In genomic region chr4:87911252-87911774, GRCh38 we compare ENCODE assay signal across 15 cellular contexts.
DNase-seq lines count a peak whose midpoint lies in the region; ATAC-seq and TF ChIP-seq lines count a peak whose summit lies in the region.
"Had no signal": no experiment of that assay in that cellular context is flagged by ENCODE, and none has a peak within 500 bp of the region (broad histone marks: within the 10 kb centered on the region; RNA-seq: fewer than 3 reads in every experiment).

No MANE protein-coding gene starts in this region.

- H3K14ac ChIP-seq in trophoblast cell (ENCODE audit: low read length), result no peak overlapping the region

- H3K27ac Mint-ChIP-seq in endothelial cell (ENCODE audit: unreplicated experiment), result no peak overlapping the region
- H3K27ac Mint-ChIP-seq: activated CD4-positive, alpha-beta memory T cell treated with anti-CD3 and anti-CD28 coated beads, Interleukin-2, amount 10 ng/mL, durations not matched to agents 7 days and 5 days; activated naive CD4-positive, alpha-beta T cell treated with anti-CD3 and anti-CD28 coated beads for 36 hours; HFFc6; T-helper 17 cell had no signal

- H3K27me3 Mint-ChIP-seq in endothelial cell (ENCODE audit: unreplicated experiment), result peaks cover 3% of the 10 kb centered on the region

- H3K18ac ChIP-seq in trophoblast cell (ENCODE audit: low read length), result no peak overlapping the region

- no peak overlapping the region for H3K4ac ChIP-seq in trophoblast cell (ENCODE audit: low read depth, low read length)

- no peak overlapping the region for H2AK5ac ChIP-seq in trophoblast cell (ENCODE audit: low read length)

- H2BK120ac ChIP-seq in trophoblast cell (ENCODE audit: insufficient read depth, low read length, poor library complexity), result peak overlapping the region; percentile 35

- H3K4me2 ChIP-seq in MM.1S (ENCODE audit: low read depth, low read length) (peak overlapping the region; percentile 28), PC-9 (peak overlapping the region; percentile 16; the same call in 1 of the 2 replicates), trophoblast cell (ENCODE audit: low read length) (peak overlapping the region; percentile 16)

- no peak overlapping the region for H4K12ac ChIP-seq in trophoblast cell (ENCODE audit: low read depth, low read length)

- WGBS in trophoblast cell (ENCODE audit: extremely low coverage, insufficient coverage, insufficient read length), result no CpG with 5 or more reads among the region's 4 CpGs

- intact Hi-C loops in PC-9 (cut with micrococcal nuclease; ENCODE audit: unreplicated experiment), result no loop called here

- BruUV-seq in PC-9 (replicated peaks; lab: Mats Ljungman, UMichigan), result no TSS peak

- H3K79me1 ChIP-seq in trophoblast cell (ENCODE audit: low read length), result peaks cover 17% of the 10 kb centered on the region

- H3K36me3 Mint-ChIP-seq in endothelial cell (ENCODE audit: low read depth, unreplicated experiment), result no peaks in the 10 kb centered on the region

- H2BK5ac ChIP-seq in trophoblast cell (ENCODE audit: low read depth, low read length, poor library complexity), result peak overlapping the region; percentile 61

- POLR2A ChIA-PET in PC-9 (lab: Charles Lee; ENCODE audit: unreplicated experiment), result no interaction called here

- H2BK12ac ChIP-seq in trophoblast cell (ENCODE audit: low read length), result peak overlapping the region; percentile 68

- CTCF ChIA-PET in PC-9 (lab: Charles Lee), result no interaction called here

- no peaks in the 10 kb centered on the region for H3K9me3 Mint-ChIP-seq in endothelial cell (ENCODE audit: unreplicated experiment)
- H3K9me3 Mint-ChIP-seq: activated CD4-positive, alpha-beta memory T cell treated with anti-CD3 and anti-CD28 coated beads, Interleukin-2, amount 10 ng/mL, durations not matched to agents 7 days and 5 days; activated naive CD4-positive, alpha-beta T cell treated with anti-CD3 and anti-CD28 coated beads for 36 hours; HFFc6 had no signal

- peaks cover 5% of the 10 kb centered on the region; the same call in 1 of the 2 replicates for H3K4me1 ChIP-seq in MM.1S (ENCODE audit: low read length)
- peaks cover 25% of the 10 kb centered on the region for H3K4me1 ChIP-seq in PC-9 (replicated peaks; ENCODE audit: insufficient read depth)
- peaks cover 2 to 30% of the 10 kb centered on the region in 2 experiments for H3K4me1 ChIP-seq in trophoblast cell (ENCODE audit: control insufficient read depth in 1 of 2, insufficient read depth in 2 of 2, low read length in 2 of 2)

- no peak overlapping the region for H3K23ac ChIP-seq in trophoblast cell (ENCODE audit: low read length)

- H3K4me1 Mint-ChIP-seq in endothelial cell (ENCODE audit: unreplicated experiment), result peaks cover 26% of the 10 kb centered on the region
- H3K4me1 Mint-ChIP-seq: T-helper 17 cell had no signal

- peak overlapping the region; percentile 5; the same call in 1 of the 2 replicates for H3K27ac ChIP-seq in MM.1S (ENCODE audit: low read length)
- no peak overlapping the region for H3K27ac ChIP-seq in PC-9
- peak overlapping the region; percentile 76 for H3K27ac ChIP-seq in trophoblast cell (ENCODE audit: low read depth, low read length)
- H3K27ac ChIP-seq in WERI-Rb-1, result no peak overlapping the region
- H3K27ac ChIP-seq: coronary artery, spleen had no signal

- ATAC-seq in stimulated activated naive CD8-positive, alpha-beta T cell treated with anti-CD3 and anti-CD28 coated beads, Interleukin-15, Interleukin-2, amounts not matched to agents 100 U/mL and 50 U/mL, for 24 hours, result no peak
- ATAC-seq: T-helper 17 cell had no signal

- H3F3A ChIP-seq in MM.1S (ENCODE audit: insufficient read depth, low read length), result no peaks in the 10 kb centered on the region
- no peaks in the 10 kb centered on the region for H3F3A ChIP-seq in PC-9 (ENCODE audit: insufficient read depth, low read depth)

- H3K9me2 ChIP-seq in MM.1S (replicated peaks; ENCODE audit: insufficient read depth, low read length), result no peaks in the 10 kb centered on the region
- H3K9me2 ChIP-seq in PC-9 (ENCODE audit: insufficient read depth), result no peaks in the 10 kb centered on the region

- H3K79me2 ChIP-seq in MM.1S (ENCODE audit: low read length), result no peaks in the 10 kb centered on the region
- H3K79me2 ChIP-seq in PC-9 (ENCODE audit: low read depth), result no peaks in the 10 kb centered on the region
- no peaks in the 10 kb centered on the region for H3K79me2 ChIP-seq in trophoblast cell (ENCODE audit: control insufficient read depth, insufficient read depth, low read length, poor library complexity)

- H3K4me3 ChIP-seq in MM.1S (ENCODE audit: low read length) (no peak overlapping the region), PC-9 (no peak overlapping the region), trophoblast cell (ENCODE audit: low read depth, low read length) (no peak overlapping the region), WERI-Rb-1 (ENCODE audit: low read depth, low read length) (no peak overlapping the region)
- H3K4me3 ChIP-seq: coronary artery, spleen had no signal

- H3K9ac ChIP-seq in MM.1S (ENCODE audit: low read length) (no peak overlapping the region), trophoblast cell (ENCODE audit: low read length) (no peak overlapping the region)

- no peak overlapping the region for H4K91ac ChIP-seq in trophoblast cell (ENCODE audit: low read depth, low read length)

- H3K36me3 ChIP-seq in MM.1S (replicated peaks; ENCODE audit: insufficient read depth, low read length) (no peaks in the 10 kb centered on the region), PC-9 (ENCODE audit: low read depth) (no peaks in the 10 kb centered on the region), trophoblast cell (ENCODE audit: control insufficient read depth in 1 of 2, insufficient read depth in 2 of 2, low read length in 2 of 2) (no peaks in the 10 kb centered on the region), WERI-Rb-1 (no peaks in the 10 kb centered on the region)
- H3K36me3 ChIP-seq: spleen had no signal

- peak overlapping the region; percentile 36; the same call in 1 of the 2 replicates for H2AFZ ChIP-seq in MM.1S (ENCODE audit: low read length)
- peak overlapping the region; percentile 64; the same call in 1 of the 2 replicates for H2AFZ ChIP-seq in PC-9
- no peak overlapping the region for H2AFZ ChIP-seq in trophoblast cell (ENCODE audit: insufficient read depth, low read length, poor library complexity)

- TF ChIP-seq CTCF in MM.1S (IDR thresholded peaks at IDR 0.05; ENCODE audit: low read length) (no peak), PC-9 (conservative IDR thresholded peaks at IDR 0.05) (no peak), WERI-Rb-1 (IDR thresholded peaks at IDR 0.05; ENCODE audit: low read depth, low read length) (no peak), endothelial cell (IDR thresholded peaks at IDR 0.05; ENCODE audit: unreplicated experiment) (no peak)

- DNase-seq in MM.1S, result peak; percentile 16
- DNase-seq in PC-9, result no peak
- DNase-seq in hippocampal formation (lab: John Stamatoyannopoulos, UW), result peak; percentile 13 to 42
- no peak for DNase-seq in trophoblast cell
- no peak for DNase-seq in WERI-Rb-1
- DNase-seq in activated effector memory CD4-positive, alpha-beta T cell treated with anti-CD3 and anti-CD28 coated beads, Interleukin-2, amount 50 U/mL, for 16 hours, result no peak
- no peak for DNase-seq in stimulated activated naive CD8-positive, alpha-beta T cell treated with anti-CD3 and anti-CD28 coated beads, Interleukin-15, Interleukin-2, amounts not matched to agents 100 U/mL and 50 U/mL, for 24 hours
- no peak for DNase-seq in endothelial cell (ENCODE audit: low spot score)
- DNase-seq: activated CD4-positive, alpha-beta memory T cell treated with anti-CD3 and anti-CD28 coated beads, Interleukin-2, amount 10 ng/mL, durations not matched to agents 7 days and 5 days; activated naive CD4-positive, alpha-beta T cell treated with anti-CD3 and anti-CD28 coated beads for 36 hours; HFFc6; NCI-H774; spleen; T-helper 17 cell had no signal

- H4K8ac ChIP-seq in trophoblast cell (ENCODE audit: low read depth, low read length), result no peak overlapping the region

- no peaks in the 10 kb centered on the region for H4K20me1 ChIP-seq in MM.1S (ENCODE audit: insufficient read depth, low read length)
- H4K20me1 ChIP-seq in PC-9 (ENCODE audit: insufficient read depth), result no peaks in the 10 kb centered on the region

- H3K27me3 ChIP-seq in MM.1S (replicated peaks; ENCODE audit: insufficient read depth, low read length) (no peaks in the 10 kb centered on the region), PC-9 (ENCODE audit: insufficient read depth, low read depth) (no peaks in the 10 kb centered on the region), trophoblast cell (ENCODE audit: insufficient read depth, low read length) (no peaks in the 10 kb centered on the region), WERI-Rb-1 (ENCODE audit: insufficient read depth, low read depth, severe bottlenecking) (no peaks in the 10 kb centered on the region)
- H3K27me3 ChIP-seq: spleen had no signal

- no peaks in the 10 kb centered on the region for H3K9me3 ChIP-seq in MM.1S (replicated peaks; ENCODE audit: insufficient read depth, low read length)
- no peaks in the 10 kb centered on the region for H3K9me3 ChIP-seq in PC-9 (ENCODE audit: insufficient read depth, low read depth)
- H3K9me3 ChIP-seq in trophoblast cell (ENCODE audit: insufficient read depth, low read depth, low read length), result no peaks in the 10 kb centered on the region
- H3K9me3 ChIP-seq in WERI-Rb-1 (ENCODE audit: severe bottlenecking), result no peaks in the 10 kb centered on the region
- H3K9me3 ChIP-seq: spleen had no signal

- H3K4me3 Mint-ChIP-seq in endothelial cell (ENCODE audit: unreplicated experiment), result no peak overlapping the region
- H3K4me3 Mint-ChIP-seq: activated CD4-positive, alpha-beta memory T cell treated with anti-CD3 and anti-CD28 coated beads, Interleukin-2, amount 10 ng/mL, durations not matched to agents 7 days and 5 days; activated naive CD4-positive, alpha-beta T cell treated with anti-CD3 and anti-CD28 coated beads for 36 hours; HFFc6; T-helper 17 cell had no signal

Comparison
In these comparisons a context has a peak if more than half of its experiments do, and no peak if none do; other contexts are left out.
1. DNase-seq: peak in MM.1S (single experiment) and hippocampal formation (2 of 2); none in PC-9 (0 of 2), trophoblast cell (0 of 2), WERI-Rb-1 (single experiment), activated effector memory CD4-positive, alpha-beta T cell treated with anti-CD3 and anti-CD28 coated beads, Interleukin-2, amount 50 U/mL, for 16 hours (single experiment), stimulated activated naive CD8-positive, alpha-beta T cell treated with anti-CD3 and anti-CD28 coated beads, Interleukin-15, Interleukin-2, amounts not matched to agents 100 U/mL and 50 U/mL, for 24 hours (single experiment) and endothelial cell (single experiment).
2. H3K27ac ChIP-seq: peak in MM.1S (single experiment) and trophoblast cell (single experiment); none in PC-9 (single experiment) and WERI-Rb-1 (single experiment).
3. Peak in every context shown above with its lines, with median percentiles within 50 percentile points of each other: H3K4me2 ChIP-seq.